In the genomic region with DNA sequence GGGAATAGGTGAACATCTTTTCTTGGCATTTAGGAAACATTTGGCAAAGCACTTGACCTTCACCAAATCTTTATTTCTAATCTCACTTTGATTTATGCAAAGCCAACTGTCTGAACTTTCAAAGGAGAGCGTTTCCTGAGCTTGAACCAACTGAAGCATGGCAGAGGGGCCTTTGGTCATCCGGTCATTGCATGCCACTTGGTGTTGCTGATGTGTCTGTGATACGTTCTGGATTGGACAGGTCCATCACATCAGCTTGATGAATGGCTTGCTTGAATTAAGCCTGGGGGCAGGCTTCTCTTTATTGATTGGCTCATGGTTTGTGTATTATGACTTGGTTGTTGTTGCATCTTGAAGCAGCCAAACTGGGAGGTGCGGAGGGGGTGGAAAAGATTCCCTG, we compare ENCODE assay signal across 27 cellular contexts.
"Had no signal": no experiment of that assay in that cellular context is flagged by ENCODE, and none has a peak within 500 bp of the region (broad histone marks: within the 10 kb centered on the region; RNA-seq: fewer than 3 reads in every experiment).

No MANE protein-coding gene starts in this region.

- H3K4me3 ChIP-seq: colonic mucosa, gastroesophageal sphincter, heart left ventricle, hepatocyte, left lung, lower lobe of right lung, mucosa of descending colon had no signal

- DNase-seq: colonic mucosa; cortex of kidney; effector CD8-positive, alpha-beta T cell; effector memory CD8-positive, alpha-beta T cell; endodermal cell; erythroblast; foreskin keratinocyte; heart left ventricle; hypothalamus; immature natural killer cell; islet precursor cell; kidney; kidney glomerular epithelial cell; left colon; left lung; left ventricle myocardium superior; lower lobe of right lung; mesenchymal stem cell; mucosa of descending colon; naive B cell; naive thymus-derived CD8-positive, alpha-beta T cell had no signal

- H3K4me3 Mint-ChIP-seq: dendritic cell treated with granulocyte-macrophage colony-stimulating factor and Interleukin-4, amounts not matched to agents 40 ng/mL and 50 ng/mL, for 4 days; effector memory CD8-positive, alpha-beta T cell; endodermal cell; immature natural killer cell; mesothelial cell of epicardium; naive B cell; naive thymus-derived CD8-positive, alpha-beta T cell had no signal

- H3K27ac Mint-ChIP-seq: dendritic cell treated with granulocyte-macrophage colony-stimulating factor and Interleukin-4, amounts not matched to agents 40 ng/mL and 50 ng/mL, for 4 days; effector memory CD8-positive, alpha-beta T cell; endodermal cell; immature natural killer cell; mesothelial cell of epicardium; naive B cell; naive thymus-derived CD8-positive, alpha-beta T cell had no signal

- H3K27me3 Mint-ChIP-seq: dendritic cell treated with granulocyte-macrophage colony-stimulating factor and Interleukin-4, amounts not matched to agents 40 ng/mL and 50 ng/mL, for 4 days; effector memory CD8-positive, alpha-beta T cell; naive B cell; naive thymus-derived CD8-positive, alpha-beta T cell had no signal

- H3K27ac ChIP-seq: colonic mucosa, epithelial cell of prostate, foreskin keratinocyte, gastroesophageal sphincter, heart left ventricle, hepatocyte, left lung, lower lobe of right lung had no signal

- ATAC-seq: effector memory CD8-positive, alpha-beta T cell; esophagus mucosa; foreskin keratinocyte; gastroesophageal sphincter; heart left ventricle; left colon; left lung; left ventricle myocardium superior; lower lobe of right lung; mucosa of descending colon; naive thymus-derived CD8-positive, alpha-beta T cell had no signal

- H3K27me3 ChIP-seq: colonic mucosa, foreskin keratinocyte, gastroesophageal sphincter, heart left ventricle, left lung had no signal

- H3K36me3 Mint-ChIP-seq: immature natural killer cell; mesothelial cell of epicardium; naive B cell; naive thymus-derived CD8-positive, alpha-beta T cell had no signal

- H3K36me3 ChIP-seq: colonic mucosa, gastroesophageal sphincter, heart left ventricle, left lung, lower lobe of right lung had no signal

- H3K4me1 ChIP-seq: colonic mucosa, foreskin keratinocyte, gastroesophageal sphincter, heart left ventricle, left lung, lower lobe of right lung had no signal

- H3K4me1 Mint-ChIP-seq: endodermal cell; immature natural killer cell; mesothelial cell of epicardium; naive B cell; naive thymus-derived CD8-positive, alpha-beta T cell had no signal

- H3K9me3 Mint-ChIP-seq: dendritic cell treated with granulocyte-macrophage colony-stimulating factor and Interleukin-4, amounts not matched to agents 40 ng/mL and 50 ng/mL, for 4 days; endodermal cell; mesothelial cell of epicardium had no signal

- H3K9me3 ChIP-seq: colonic mucosa, gastroesophageal sphincter, heart left ventricle, left lung, lower lobe of right lung, mucosa of descending colon had no signal
